ENCODE assay signal across 29 cellular contexts in the genomic region with DNA sequence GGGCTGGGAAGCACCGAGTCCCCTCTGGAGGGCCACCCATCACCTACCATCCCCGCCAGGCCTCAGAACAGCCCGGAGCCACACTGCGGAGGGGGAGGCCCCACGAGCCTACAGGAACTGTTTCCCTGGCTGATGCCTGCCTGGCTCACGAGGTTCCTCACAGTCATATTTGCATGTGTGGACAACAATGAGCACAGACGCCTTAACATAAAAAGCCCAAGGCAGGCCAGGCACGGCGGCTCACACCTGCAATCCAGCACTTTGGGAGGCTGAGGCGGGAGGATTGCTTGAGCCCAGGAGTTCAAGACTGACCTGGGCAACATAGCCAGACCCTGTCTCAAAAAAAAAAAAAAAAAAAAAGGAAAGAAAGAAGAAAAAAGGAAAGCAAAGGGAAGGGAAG.
"Had no signal": no experiment of that assay in that cellular context is flagged by ENCODE, and none has a peak within 500 bp of the region (broad histone marks: within the 10 kb centered on the region; RNA-seq: fewer than 3 reads in every experiment).

No MANE protein-coding gene starts in this region.

- H3K27me3 ChIP-seq: ascending aorta had no signal

- H3K4me1 ChIP-seq: ascending aorta, breast epithelium had no signal

- H3K27ac Mint-ChIP-seq: activated B cell treated with CpG ODN at 0.5 μM for 24 hours; activated CD8-positive, alpha-beta T cell treated with anti-CD3 and anti-CD28 coated beads for 36 hours; activated naive CD8-positive, alpha-beta T cell; activated T-helper 17 cell treated with anti-CD3 and anti-CD28 coated beads, Interleukin-2, amount 50 U/mL, for 72 hours; dendritic cell treated with granulocyte-macrophage colony-stimulating factor and Interleukin-4, amounts not matched to agents 40 ng/mL and 50 ng/mL, for 4 days; endodermal cell had no signal

- H3K36me3 Mint-ChIP-seq: activated naive CD8-positive, alpha-beta T cell; brain had no signal

- DNase-seq: activated B cell treated with CpG ODN at 0.5 μM for 24 hours; activated CD4-positive, alpha-beta T cell treated with anti-CD3 and anti-CD28 coated beads for 48 hours; activated CD4-positive, alpha-beta T cell treated with anti-CD3 and anti-CD28 coated beads, Interleukin-2, amount 50 U/mL, for 1 hour; activated CD4-positive, alpha-beta T cell treated with anti-CD3 and anti-CD28 coated beads, Interleukin-2, amount 50 U/mL, for 48 hours; activated CD8-positive, alpha-beta memory T cell treated with anti-CD3 and anti-CD28 coated beads for 24 hours; activated CD8-positive, alpha-beta T cell treated with anti-CD3 and anti-CD28 coated beads for 36 hours; activated effector memory CD4-positive, alpha-beta T cell treated with Interleukin-2 at 50 U/mL for 16 hours; activated gamma-delta T cell treated with Interleukin-2 at 50 U/mL for 16 hours; activated naive CD4-positive, alpha-beta T cell treated with anti-CD3 and anti-CD28 coated beads, Interleukin-2, amount 50 U/mL, for 16 hours; activated naive CD4-positive, alpha-beta T cell treated with Interleukin-2 at 50 U/mL for 16 hours; activated T-cell treated with anti-CD3 and anti-CD28 coated beads, Interleukin-2, amount 50 U/mL, for 4 hours; central memory CD4-positive, alpha-beta T cell; cerebellar nuclear complex; dorsolateral prefrontal cortex; effector memory CD4-positive, alpha-beta T cell; endodermal cell; foreskin fibroblast; head of caudate nucleus; T-helper 2 cell had no signal

- H3K9me3 Mint-ChIP-seq: activated B cell treated with CpG ODN at 0.5 μM for 24 hours; activated CD8-positive, alpha-beta T cell treated with anti-CD3 and anti-CD28 coated beads for 36 hours; activated T-cell treated with anti-CD3 and anti-CD28 coated beads, Interleukin-2, amount 50 U/mL, for 4 hours; activated T-helper 17 cell treated with anti-CD3 and anti-CD28 coated beads, Interleukin-2, amount 50 U/mL, for 72 hours; brain; dendritic cell treated with granulocyte-macrophage colony-stimulating factor and Interleukin-4, amounts not matched to agents 40 ng/mL and 50 ng/mL, for 4 days; endodermal cell had no signal

- H3K9me3 ChIP-seq: ascending aorta, breast epithelium had no signal

- H3K4me3 ChIP-seq: ascending aorta, breast epithelium, cardiac muscle cell, coronary artery, dorsolateral prefrontal cortex had no signal

- ATAC-seq: activated CD4-positive, CD25-positive, alpha-beta regulatory T cell treated with anti-CD3 and anti-CD28 coated beads, Interleukin-2, amount 50 U/mL, for 24 hours; activated CD8-positive, alpha-beta T cell treated with anti-CD3 and anti-CD28 coated beads for 36 hours; activated T-cell treated with anti-CD3 and anti-CD28 coated beads, Interleukin-2, amount 50 U/mL, for 4 hours; activated T-helper 17 cell treated with anti-CD3 and anti-CD28 coated beads, Interleukin-2, amount 50 U/mL, for 72 hours; esophagus mucosa had no signal

- H3K4me1 Mint-ChIP-seq: activated B cell treated with CpG ODN at 0.5 μM for 24 hours; activated T-helper 17 cell treated with anti-CD3 and anti-CD28 coated beads, Interleukin-2, amount 50 U/mL, for 72 hours; endodermal cell had no signal

- H3K4me3 Mint-ChIP-seq: activated B cell treated with CpG ODN at 0.5 μM for 24 hours; activated CD8-positive, alpha-beta T cell treated with anti-CD3 and anti-CD28 coated beads for 36 hours; activated naive CD8-positive, alpha-beta T cell; activated T-cell treated with anti-CD3 and anti-CD28 coated beads, Interleukin-2, amount 50 U/mL, for 4 hours; activated T-helper 17 cell treated with anti-CD3 and anti-CD28 coated beads, Interleukin-2, amount 50 U/mL, for 72 hours; brain; dendritic cell treated with granulocyte-macrophage colony-stimulating factor and Interleukin-4, amounts not matched to agents 40 ng/mL and 50 ng/mL, for 4 days; endodermal cell had no signal

- H3K36me3 ChIP-seq: ascending aorta, breast epithelium, cardiac muscle cell had no signal

- H3K27ac ChIP-seq: ascending aorta, breast epithelium, cardiac muscle cell, coronary artery, dorsolateral prefrontal cortex had no signal
